Comparison of ENCODE assay signal across 16 cellular contexts in the genomic region with DNA sequence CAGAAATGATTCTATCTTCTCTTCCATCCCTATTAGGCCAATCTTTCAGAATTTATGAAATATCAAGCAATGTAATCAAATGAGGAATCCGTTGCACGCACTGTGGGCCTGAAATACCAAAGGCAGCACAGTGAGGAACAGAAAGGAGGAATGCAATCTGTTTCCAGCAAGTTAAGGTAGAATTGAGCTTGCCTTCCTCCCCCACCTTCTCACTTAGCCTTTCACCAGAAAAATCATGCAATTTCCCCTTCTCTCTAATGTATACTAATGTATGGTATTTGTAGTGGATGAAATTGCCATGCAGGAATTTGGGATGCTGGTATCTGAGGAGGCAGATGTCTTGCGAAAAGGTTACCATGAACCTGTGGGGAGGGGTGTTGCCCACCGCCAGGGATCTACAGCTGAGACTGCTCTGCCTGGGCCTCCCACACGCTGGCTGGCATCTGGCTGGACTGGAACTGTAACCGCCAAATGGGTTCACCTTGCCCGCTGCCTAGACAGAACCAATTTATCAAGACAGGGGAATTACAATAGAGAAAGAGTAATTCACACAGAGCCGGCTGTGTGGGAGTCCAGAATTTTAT.
DNase-seq lines count a peak whose midpoint lies in the region; ATAC-seq and TF ChIP-seq lines count a peak whose summit lies in the region.
"Had no signal": no experiment of that assay in that cellular context is flagged by ENCODE, and none has a peak within 500 bp of the region (broad histone marks: within the 10 kb centered on the region; RNA-seq: fewer than 3 reads in every experiment).

No MANE protein-coding gene starts in this region.

- POLR2A ChIA-PET in OCI-LY7 (lab: Charles Lee): interaction anchor here (0.5 to 1.3 kb wide), 7 partner anchors 8 to 853 kb away, joined by 3 to 6 read pairs (median 3); a partner anchor contains a TSS

- no peak overlapping the region for H3K23ac ChIP-seq in mesendoderm (ENCODE audit: low read length)

- peaks cover 3% of the 10 kb centered on the region for H3K27me3 Mint-ChIP-seq in activated T-cell treated with anti-CD3 and anti-CD28 coated beads, Interleukin-2, amount 50 U/mL, for 24 hours

- peaks cover 54 to 70% (median 64%) of the 10 kb centered on the region in 10 experiments for H3K4me1 ChIP-seq in BLaER1 treated with 17β-estradiol and CSF1 and Interleukin-3, amounts not matched to agents 10 nM and 100 nM
- H3K4me1 ChIP-seq in HUES64 (ENCODE audit: insufficient read depth, low read length) (peaks cover 58% of the 10 kb centered on the region), OCI-LY7 (ENCODE audit: insufficient read depth, low read length, poor library complexity, severe bottlenecking) (peaks cover 55% of the 10 kb centered on the region), mesendoderm (ENCODE audit: control insufficient read depth, low read depth, low read length) (peaks cover 4% of the 10 kb centered on the region)

- no peak overlapping the region for H3K18ac ChIP-seq in mesendoderm (ENCODE audit: low read length)

- H3K27ac ChIP-seq in BLaER1 treated with 17β-estradiol and CSF1 and Interleukin-3, amounts not matched to agents 10 nM and 100 nM: peak overlapping the region in 8 of 11 experiments; percentile 15 to 96 (median 66); a peak in 14 of 22 replicates
- H3K27ac ChIP-seq in HUES64 (ENCODE audit: low read depth, low read length): no peak overlapping the region
- no peak overlapping the region for H3K27ac ChIP-seq in OCI-LY7 (ENCODE audit: low read depth, low read length, poor library complexity, severe bottlenecking)
- H3K27ac ChIP-seq in mesendoderm (ENCODE audit: low read depth, low read length): no peak overlapping the region
- H3K27ac ChIP-seq: left lung had no signal

- no TSS peak for BruUV-seq in OCI-LY7 (replicated peaks; lab: Mats Ljungman, UMichigan)

- H2BK120ac ChIP-seq in mesendoderm (ENCODE audit: low read depth, low read length): no peak overlapping the region

- CTCF ChIA-PET in OCI-LY7 (lab: Charles Lee; ENCODE audit: unreplicated experiment): interaction anchor here (0.6 kb wide), 1 partner anchor 45 kb away, joined by 4 read pairs; no protein-coding TSS in a partner anchor

- no peaks in the 10 kb centered on the region for H4K20me1 ChIP-seq in BLaER1 treated with 17β-estradiol and CSF1 and Interleukin-3, amounts not matched to agents 10 nM and 100 nM
- H4K20me1 ChIP-seq in OCI-LY7 (ENCODE audit: insufficient read depth, low read length): no peaks in the 10 kb centered on the region

- H2BK5ac ChIP-seq in mesendoderm (ENCODE audit: low read length): no peak overlapping the region

- no peak overlapping the region for H3K27ac Mint-ChIP-seq in activated T-cell treated with anti-CD3 and anti-CD28 coated beads, Interleukin-2, amount 50 U/mL, for 24 hours
- H3K27ac Mint-ChIP-seq: CD4-positive, CD25-positive, alpha-beta regulatory T cell had no signal

- no peak for ATAC-seq in GM19351 (IDR thresholded peaks at IDR 0.05; ENCODE audit: unreplicated experiment)
- ATAC-seq: foreskin keratinocyte had no signal

- H4K5ac ChIP-seq in mesendoderm (ENCODE audit: low read length): no peak overlapping the region

- no peaks in the 10 kb centered on the region for H3K9me3 Mint-ChIP-seq in activated T-cell treated with anti-CD3 and anti-CD28 coated beads, Interleukin-2, amount 50 U/mL, for 24 hours

- no peak for TF ChIP-seq CTCF in OCI-LY7 (conservative IDR thresholded peaks at IDR 0.05; ENCODE audit: low read length)

- H3K36me3 Mint-ChIP-seq in activated T-cell treated with anti-CD3 and anti-CD28 coated beads, Interleukin-2, amount 50 U/mL, for 24 hours (ENCODE audit: low read depth): no peaks in the 10 kb centered on the region
- H3K36me3 Mint-ChIP-seq: CD4-positive, CD25-positive, alpha-beta regulatory T cell had no signal

- H3K9me3 ChIP-seq in BLaER1 treated with 17β-estradiol and CSF1 and Interleukin-3, amounts not matched to agents 10 nM and 100 nM (replicated peaks in 1 of 11): peaks cover 6 to 39% (median 17%) of the 10 kb centered on the region in 11 experiments; a peak in 16 of 22 replicates
- H3K9me3 ChIP-seq in HUES64 (ENCODE audit: insufficient read depth, low read depth, low read length) (no peaks in the 10 kb centered on the region), OCI-LY7 (ENCODE audit: low read length) (no peaks in the 10 kb centered on the region; the same call in 1 of the 2 replicates)
- H3K9me3 ChIP-seq: left lung had no signal

- H3K4me3 Mint-ChIP-seq in activated T-cell treated with anti-CD3 and anti-CD28 coated beads, Interleukin-2, amount 50 U/mL, for 24 hours: no peak overlapping the region
- H3K4me3 Mint-ChIP-seq: CD4-positive, CD25-positive, alpha-beta regulatory T cell had no signal

- H3K9ac ChIP-seq in BLaER1 treated with 17β-estradiol and CSF1 and Interleukin-3, amounts not matched to agents 10 nM and 100 nM: peak overlapping the region in 4 of 11 experiments; percentile 14 to 54 (median 40); a peak in 5 of 22 replicates
- peak overlapping the region; percentile 12; the same call in 1 of the 2 replicates for H3K9ac ChIP-seq in HUES64 (ENCODE audit: low read depth, low read length)
- H3K9ac ChIP-seq in mesendoderm (ENCODE audit: low read length): no peak overlapping the region

- H3K4ac ChIP-seq in mesendoderm (ENCODE audit: low read depth, low read length): no peak overlapping the region

- H3K79me1 ChIP-seq in mesendoderm (ENCODE audit: low read length): no peaks in the 10 kb centered on the region

- no peak for DNase-seq in OCI-LY7 (ENCODE audit: low spot score)
- DNase-seq in mesendoderm: no peak
- DNase-seq in NCI-H187 (lab: John Stamatoyannopoulos, UW): no peak
- DNase-seq in activated T-cell treated with anti-CD3 and anti-CD28 coated beads, Interleukin-2, amount 50 U/mL, for 24 hours: no peak
- DNase-seq in activated CD8-positive, alpha-beta memory T cell treated with anti-CD3 and anti-CD28 coated beads, Interleukin-2, amount 50 U/mL, for 48 hours: no peak
- DNase-seq: ACHN, cerebellar nuclear complex, left lung, NCI-H1105, NCI-H510A treated with DMSO at 0.1 percent for 48 hours, SHP77 treated with DMSO at 0.1 percent for 48 hours had no signal

- H3K4me1 Mint-ChIP-seq in activated T-cell treated with anti-CD3 and anti-CD28 coated beads, Interleukin-2, amount 50 U/mL, for 24 hours (ENCODE audit: low read depth): peaks cover 39% of the 10 kb centered on the region

- H3K9me2 ChIP-seq in OCI-LY7 (ENCODE audit: insufficient read depth, low read length): no peaks in the 10 kb centered on the region

- H3K27me3 ChIP-seq in BLaER1 treated with 17β-estradiol and CSF1 and Interleukin-3, amounts not matched to agents 10 nM and 100 nM: no peaks in the 10 kb centered on the region
- no peaks in the 10 kb centered on the region for H3K27me3 ChIP-seq in HUES64 (ENCODE audit: insufficient read depth, low read length)
- no peaks in the 10 kb centered on the region for H3K27me3 ChIP-seq in mesendoderm (ENCODE audit: insufficient read depth, low read length, poor library complexity)
- H3K27me3 ChIP-seq: foreskin keratinocyte, left lung had no signal

- peak overlapping the region; percentile 11 for H3K56ac ChIP-seq in mesendoderm (ENCODE audit: low read length)

- H2AFZ ChIP-seq in OCI-LY7 (ENCODE audit: low read length): peak overlapping the region; percentile 98; the same call in 1 of the 2 replicates

- 89% methylated on average over 8 of the region's 8 CpGs for WGBS in HUES64
- WGBS in mesendoderm (ENCODE audit: extremely low coverage, insufficient coverage, low lambda C conversion rate): no CpG with 5 or more reads among the region's 8 CpGs

- peak overlapping the region; percentile 49 to 90 (median 73); a peak in 19 of 22 replicates for H3K4me2 ChIP-seq in BLaER1 treated with 17β-estradiol and CSF1 and Interleukin-3, amounts not matched to agents 10 nM and 100 nM
- H3K4me2 ChIP-seq in OCI-LY7 (ENCODE audit: low read length): no peak overlapping the region
- H3K4me2 ChIP-seq in mesendoderm (ENCODE audit: low read length): no peak overlapping the region

- 0 out of 20 replicates have a peak overlapping the region, but pooled peaks of 1 of the 10 experiments have one; percentile 8 for H3K4me3 ChIP-seq in BLaER1 treated with 17β-estradiol and CSF1 and Interleukin-3, amounts not matched to agents 10 nM and 100 nM
- H3K4me3 ChIP-seq in HUES64 (ENCODE audit: low read length) (no peak overlapping the region), OCI-LY7 (ENCODE audit: low read depth, low read length, poor library complexity, severe bottlenecking) (no peak overlapping the region), mesendoderm (ENCODE audit: low read length) (no peak overlapping the region)
- H3K4me3 ChIP-seq: left lung had no signal

- H3K79me2 ChIP-seq in OCI-LY7 (ENCODE audit: insufficient read depth, low read depth, low read length): no peaks in the 10 kb centered on the region
- H3K79me2 ChIP-seq in mesendoderm (ENCODE audit: control insufficient read depth, insufficient read depth, low read length): no peaks in the 10 kb centered on the region

- H2BK15ac ChIP-seq in mesendoderm (replicated peaks; ENCODE audit: low read depth): no peak overlapping the region

- intact Hi-C loops in OCI-LY7 (cut with micrococcal nuclease; ENCODE audit: unreplicated experiment): no loop called here

- H4K8ac ChIP-seq in mesendoderm (ENCODE audit: low read depth, low read length): no peak overlapping the region

- no peaks in the 10 kb centered on the region for H3K36me3 ChIP-seq in BLaER1 treated with 17β-estradiol and CSF1 and Interleukin-3, amounts not matched to agents 10 nM and 100 nM
- H3K36me3 ChIP-seq in HUES64 (ENCODE audit: insufficient read depth, low read length) (no peaks in the 10 kb centered on the region), OCI-LY7 (ENCODE audit: insufficient read depth, low read length) (no peaks in the 10 kb centered on the region; the same call in 1 of the 2 replicates), mesendoderm (ENCODE audit: control insufficient read depth, insufficient read depth, low read length) (no peaks in the 10 kb centered on the region)
- H3K36me3 ChIP-seq: left lung had no signal

- H2AK5ac ChIP-seq in mesendoderm (ENCODE audit: low read length): no peak overlapping the region

Comparison
In these comparisons a context has a peak if more than half of its experiments do, and no peak if none do; other contexts are left out.
1. H3K27ac ChIP-seq: peak in BLaER1 treated with 17β-estradiol and CSF1 and Interleukin-3, amounts not matched to agents 10 nM and 100 nM (8 of 11); none in HUES64 (single experiment), OCI-LY7 (single experiment) and mesendoderm (single experiment).
2. H3K4me2 ChIP-seq: peak in BLaER1 treated with 17β-estradiol and CSF1 and Interleukin-3, amounts not matched to agents 10 nM and 100 nM (11 of 11); none in OCI-LY7 (single experiment) and mesendoderm (single experiment).